8 cellular contexts compared by ENCODE assay signal in the genomic region with DNA sequence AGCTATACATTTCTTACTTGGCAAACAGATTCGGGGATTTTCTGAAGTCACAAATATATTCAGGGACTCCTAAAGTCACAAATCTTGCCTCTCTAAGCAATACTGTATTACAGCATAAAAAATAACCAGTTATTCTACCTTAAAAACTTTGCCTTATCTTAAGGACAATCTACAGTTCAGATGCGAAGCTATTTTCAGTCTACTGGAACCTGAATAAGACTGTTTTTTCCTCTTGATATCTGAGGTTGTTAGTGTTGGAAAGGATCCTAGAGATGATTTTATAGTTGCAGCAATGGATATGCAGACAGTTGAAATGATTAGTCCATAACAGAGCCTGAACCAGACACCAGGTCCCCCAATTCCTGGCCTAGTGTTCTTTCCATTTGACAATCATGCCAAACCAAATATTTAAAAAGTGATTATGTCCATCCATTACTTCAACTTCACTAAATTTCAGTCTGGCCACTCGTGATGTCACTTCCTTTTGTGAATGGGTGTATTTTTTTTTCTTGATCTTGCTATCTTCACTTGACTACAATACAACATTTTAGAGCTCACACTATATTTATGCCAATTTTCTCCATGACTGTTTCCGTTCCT. TPM values are rescaled to one million over a fixed set of nuclear protein-coding genes. Genes with fewer than 3 reads are reported as not detected.
DNase-seq lines count a peak whose midpoint lies in the region; ATAC-seq and TF ChIP-seq lines count a peak whose summit lies in the region.

No MANE protein-coding gene starts in this region.

- H3K27me3 ChIP-seq in ACC112 (ENCODE audit: insufficient read depth, low read length) (no peaks in the 10 kb centered on the region), kidney epithelial cell (ENCODE audit: control insufficient read depth, insufficient read depth, low read length) (no peaks in the 10 kb centered on the region), transverse colon (peaks cover 12% of the 10 kb centered on the region), right lobe of liver (peaks cover 0 to 11% of the 10 kb centered on the region in 2 donors)

- H3K4me3 ChIP-seq in ACC112 (ENCODE audit: low read depth, low read length) (peak overlapping the region; percentile 95), kidney epithelial cell (ENCODE audit: low read depth, low read length) (peak overlapping the region; percentile 94), transverse colon (peak overlapping the region in 2 of 4 donors; percentile 75 to 84), right lobe of liver (no peak overlapping the region)

- H3K36me3 ChIP-seq in ACC112 (ENCODE audit: insufficient read depth, low read length) (no peaks in the 10 kb centered on the region), kidney epithelial cell (ENCODE audit: control insufficient read depth, insufficient read depth, low read length) (no peaks in the 10 kb centered on the region), transverse colon (no peaks in the 10 kb centered on the region), right lobe of liver (no peaks in the 10 kb centered on the region)

- TF ChIP-seq CTCF in kidney epithelial cell (IDR thresholded peaks at IDR 0.05; ENCODE audit: insufficient read depth, low read length, poor library complexity, severe bottlenecking) (no peak), transverse colon (IDR thresholded peaks at IDR 0.05) (no peak), right lobe of liver (IDR thresholded peaks at IDR 0.05) (no peak)

- intact Hi-C loops in transverse colon (cut with DNase I; ENCODE audit: low total_unique reads) (no loop called here), right lobe of liver (cut with DNase I) (no loop called here)

- in situ Hi-C loops in transverse colon (cut with MboI; ENCODE audit: low pct_ligation_motif_present in 1 of 4, low pct_unique_long_range_greater_than_20kb in 1 of 4, low sequenced_read_pairs in 3 of 4) = no loop called here

- TF ChIP-seq EP300 in transverse colon (IDR thresholded peaks at IDR 0.05; ENCODE audit: low read depth) = no peak

- peaks cover 37% of the 10 kb centered on the region for H3K4me1 ChIP-seq in ACC112 (ENCODE audit: control insufficient read depth, insufficient read depth, low read length, unreplicated experiment)
- H3K4me1 ChIP-seq in transverse colon = peaks cover 0 to 36% (median 14%) of the 10 kb centered on the region in 4 donors
- peaks cover 0 to 7% (median 0%) of the 10 kb centered on the region in 4 donors for H3K4me1 ChIP-seq in right lobe of liver

- peak; percentile 32 for DNase-seq in HCEC 1CT
- DNase-seq in amniotic stem cell (lab: John Stamatoyannopoulos, UW) = peak; percentile 27
- DNase-seq in kidney epithelial cell (ENCODE audit: low read depth) = no peak
- no peak for DNase-seq in transverse colon
- no peak for DNase-seq in NCI-H2107 treated with DMSO at 0.1 percent for 48 hours (lab: John Stamatoyannopoulos, UW; ENCODE audit: unreplicated experiment)
- no peak for DNase-seq in midbrain (lab: John Stamatoyannopoulos, UW)
- no peak for DNase-seq in right lobe of liver

- peaks cover 60% of the 10 kb centered on the region for H3K79me2 ChIP-seq in ACC112 (ENCODE audit: control insufficient read depth, insufficient read depth, low read length, unreplicated experiment)

- no peak for ATAC-seq in right lobe of liver

- peak overlapping the region; percentile 65 for H3K27ac ChIP-seq in ACC112 (ENCODE audit: low read depth, low read length)
- H3K27ac ChIP-seq in transverse colon = peak overlapping the region; percentile 80 to 93 (median 88)
- H3K27ac ChIP-seq in right lobe of liver = no peak overlapping the region

- no peaks in the 10 kb centered on the region for H3K9me3 ChIP-seq in transverse colon
- H3K9me3 ChIP-seq in right lobe of liver = no peaks in the 10 kb centered on the region

- H2AFZ ChIP-seq in ACC112 (ENCODE audit: low read length, unreplicated experiment) = peak overlapping the region; percentile 88

- WGBS in transverse colon (ENCODE audit: low coverage in 1 of 2), 2 donors = 43 to 44% methylated on average over 4 of the region's 4 CpGs
- WGBS in right lobe of liver (ENCODE audit: insufficient coverage, low coverage, low lambda C conversion rate, missing lambda C conversion rate) = 37% methylated on average over 4 of the region's 4 CpGs

- TF ChIP-seq POLR2A in transverse colon (IDR thresholded peaks at IDR 0.05) (no peak), right lobe of liver (IDR thresholded peaks at IDR 0.05) (no peak)

RNA-seq across cellular contexts. Expression of gene HDGFL3, which starts 1.8 kb away (rescaled TPM):
- 54.4 and 77.3 TPM in 2 replicates for total RNA-seq in kidney epithelial cell
- 10 to 100 TPM in 1 of 4 donors, 1 to 10 TPM in 3; 2.6 to 16.5 (median 5.2) TPM for total RNA-seq in transverse colon
- 1 to 10 TPM in 4 of 6 experiments, under 1 TPM in 2; 0.70 to 3.3 (median 1.7) TPM for total RNA-seq in right lobe of liver

Comparison
In these comparisons a context has a peak if more than half of its experiments do, and no peak if none do; other contexts are left out.
1. H3K27ac ChIP-seq: peak in ACC112 (single experiment) and transverse colon (4 of 4); none in right lobe of liver (0 of 3).
2. H3K4me3 ChIP-seq: peak in ACC112 (single experiment) and kidney epithelial cell (single experiment); none in right lobe of liver (0 of 3).
3. DNase-seq: peak in HCEC 1CT (single experiment) and amniotic stem cell (single experiment); none in kidney epithelial cell (single experiment), transverse colon (single experiment), NCI-H2107 treated with DMSO at 0.1 percent for 48 hours (single experiment), midbrain (single experiment) and right lobe of liver (0 of 3).